Comparison of ENCODE assay signal across 26 cellular contexts in genomic region chr1:45443580-45444446, GRCh38. TPM values are rescaled to one million over a fixed set of nuclear protein-coding genes. Genes with fewer than 3 reads are reported as not detected.
"Had no signal": no experiment of that assay in that cellular context is flagged by ENCODE, and none has a peak within 500 bp of the region (broad histone marks: within the 10 kb centered on the region; RNA-seq: fewer than 3 reads in every experiment).

No MANE protein-coding gene starts in this region.

- H3K4me3 Mint-ChIP-seq: dendritic cell treated with granulocyte-macrophage colony-stimulating factor and Interleukin-4, amounts not matched to agents 40 ng/mL and 50 ng/mL, for 4 days; endodermal cell; memory B cell; natural killer cell; stimulated activated effector memory CD8-positive, alpha-beta T cell treated with anti-CD3 and anti-CD28 coated beads, Interleukin-12 subunit alpha, Interleukin-12 subunit beta, amount 100 ng/mL, for 72 hours had no signal

- H3K9me3 Mint-ChIP-seq: dendritic cell treated with granulocyte-macrophage colony-stimulating factor and Interleukin-4, amounts not matched to agents 40 ng/mL and 50 ng/mL, for 4 days; memory B cell; natural killer cell; stimulated activated effector memory CD8-positive, alpha-beta T cell treated with anti-CD3 and anti-CD28 coated beads, Interleukin-12 subunit alpha, Interleukin-12 subunit beta, amount 100 ng/mL, for 72 hours had no signal

- H3K27ac ChIP-seq: colonic mucosa, epithelial cell of prostate, esophagus muscularis mucosa, foreskin keratinocyte, gastroesophageal sphincter, heart left ventricle, pancreas, stomach, thyroid gland, upper lobe of right lung, uterus had no signal

- H3K36me3 Mint-ChIP-seq: natural killer cell; stimulated activated effector memory CD8-positive, alpha-beta T cell treated with anti-CD3 and anti-CD28 coated beads, Interleukin-12 subunit alpha, Interleukin-12 subunit beta, amount 100 ng/mL, for 72 hours had no signal

- H3K4me1 Mint-ChIP-seq: natural killer cell; stimulated activated effector memory CD8-positive, alpha-beta T cell treated with anti-CD3 and anti-CD28 coated beads, Interleukin-12 subunit alpha, Interleukin-12 subunit beta, amount 100 ng/mL, for 72 hours had no signal

- H3K4me3 ChIP-seq: colonic mucosa, esophagus muscularis mucosa, gastroesophageal sphincter, heart left ventricle, lung, pancreas, stomach, thyroid gland, upper lobe of right lung, uterus had no signal

- H3K36me3 ChIP-seq: colonic mucosa, esophagus muscularis mucosa, gastroesophageal sphincter, heart left ventricle, pancreas, stomach, thyroid gland, upper lobe of right lung, uterus had no signal

- DNase-seq: colonic mucosa; effector CD8-positive, alpha-beta T cell; endodermal cell; foreskin keratinocyte; heart left ventricle; hippocampal formation; natural killer cell; occipital lobe; pancreas; stimulated activated CD4-positive, alpha-beta T cell treated with anti-CD3 and anti-CD28 coated beads, Interleukin-2, amount 100 ng/mL, for 24 hours; stimulated activated CD4-positive, alpha-beta T cell treated with anti-CD3 and anti-CD28 coated beads, Interleukin-4, amount 100 ng/mL, for 24 hours; stimulated activated naive CD4-positive, alpha-beta T cell treated with Interleukin-2 at 50 U/mL for 16 hours; stomach; thyroid gland; upper lobe of right lung; uterus had no signal

- H3K4me1 ChIP-seq: colonic mucosa, gastroesophageal sphincter, thyroid gland, upper lobe of right lung, uterus had no signal

- H3K27ac Mint-ChIP-seq: dendritic cell treated with granulocyte-macrophage colony-stimulating factor and Interleukin-4, amounts not matched to agents 40 ng/mL and 50 ng/mL, for 4 days; endodermal cell; memory B cell; natural killer cell; stimulated activated effector memory CD8-positive, alpha-beta T cell treated with anti-CD3 and anti-CD28 coated beads, Interleukin-12 subunit alpha, Interleukin-12 subunit beta, amount 100 ng/mL, for 72 hours had no signal

- H3K27me3 Mint-ChIP-seq: dendritic cell treated with granulocyte-macrophage colony-stimulating factor and Interleukin-4, amounts not matched to agents 40 ng/mL and 50 ng/mL, for 4 days; memory B cell; progenitor cell of endocrine pancreas had no signal

- H3K9me3 ChIP-seq: colonic mucosa, esophagus muscularis mucosa, gastroesophageal sphincter, heart left ventricle, pancreas, stomach, thyroid gland, upper lobe of right lung, uterus had no signal

- FAIRE-seq: islet of Langerhans, pancreas had no signal

- H3K27me3 ChIP-seq: colonic mucosa, esophagus muscularis mucosa, foreskin keratinocyte, gastroesophageal sphincter, heart left ventricle, pancreas, stomach, thyroid gland, upper lobe of right lung, uterus had no signal

- ATAC-seq: foreskin keratinocyte; gastroesophageal sphincter; heart left ventricle; natural killer cell; pancreas; sciatic nerve; stimulated activated effector memory CD8-positive, alpha-beta T cell treated with anti-CD3 and anti-CD28 coated beads, Interleukin-12 subunit alpha, Interleukin-12 subunit beta, amount 100 ng/mL, for 72 hours; upper lobe of right lung had no signal

RNA-seq across cellular contexts. Expression of gene CCDC163, which starts 56.1 kb away (rescaled TPM):
- total RNA-seq: occipital lobe had no signal
